In genomic region chr2:24360963-24361330, GRCh38 we compare ENCODE assay signal across 8 cellular contexts. TPM values are rescaled to one million over a fixed set of nuclear protein-coding genes. Genes with fewer than 3 reads are reported as not detected.
A peak's percentile ranks its signal among the peaks of the same experiment; 100 is the strongest.
DNase-seq lines count a peak whose midpoint lies in the region; ATAC-seq and TF ChIP-seq lines count a peak whose summit lies in the region.

No MANE protein-coding gene starts in this region.

- intact Hi-C loops in psoas muscle (cut with DNase I): loop anchor here in 1 of 2 donors (5.0 kb wide), 1 partner anchor 54 kb away; no protein-coding TSS in a partner anchor

- H2AFZ ChIP-seq in fibroblast of lung (ENCODE audit: low read length): peak overlapping the region; percentile 89

- ATAC-seq in psoas muscle (no peak), GM19328 (IDR thresholded peaks at IDR 0.05; ENCODE audit: unreplicated experiment) (no peak), GM18517 (IDR thresholded peaks at IDR 0.05; ENCODE audit: unreplicated experiment) (no peak)

- H3K36me3 ChIP-seq in ES-I3 (ENCODE audit: insufficient read depth, low read length) (no peaks in the 10 kb centered on the region), SJSA1 (peaks cover 10% of the 10 kb centered on the region), fibroblast of lung (ENCODE audit: control insufficient read depth, insufficient read depth, low read length) (no peaks in the 10 kb centered on the region), psoas muscle (ENCODE audit: insufficient read depth in 1 of 2, low read depth in 1 of 2) (no peaks in the 10 kb centered on the region)

- H4K20me1 ChIP-seq in fibroblast of lung (ENCODE audit: control insufficient read depth, extremely low read depth, insufficient read depth, low read length): no peaks in the 10 kb centered on the region

- H3K27ac ChIP-seq in SJSA1 (peak overlapping the region; percentile 75), fibroblast of lung (ENCODE audit: insufficient read depth, low read length) (peak overlapping the region; percentile 81), psoas muscle (peak overlapping the region; percentile 96)

- no peaks in the 10 kb centered on the region for H3K4me1 ChIP-seq in ES-I3 (ENCODE audit: insufficient read depth, low read length)
- peaks cover 15% of the 10 kb centered on the region for H3K4me1 ChIP-seq in SJSA1 (replicated peaks)
- H3K4me1 ChIP-seq in fibroblast of lung (ENCODE audit: control insufficient read depth, extremely low read depth, insufficient read depth, low read length): peaks cover 2% of the 10 kb centered on the region
- H3K4me1 ChIP-seq in psoas muscle: peaks cover 34% of the 10 kb centered on the region

- no peaks in the 10 kb centered on the region for H3K27me3 ChIP-seq in SJSA1 (replicated peaks)
- H3K27me3 ChIP-seq in fibroblast of lung (ENCODE audit: control insufficient read depth, insufficient read depth, low read length): no peaks in the 10 kb centered on the region
- no peaks in the 10 kb centered on the region for H3K27me3 ChIP-seq in psoas muscle (ENCODE audit: insufficient read depth in 3 of 3, low read length in 2 of 3)

- TF ChIP-seq CTCF in fibroblast of lung (conservative IDR thresholded peaks at IDR 0.05 in 1 of 2, IDR thresholded peaks at IDR 0.05 in 1 of 2; ENCODE audit: low read depth in 1 of 2, low read length in 2 of 2) (no peak), psoas muscle (IDR thresholded peaks at IDR 0.05) (no peak)

- no peak for DNase-seq in SJSA1 (ENCODE audit: low read depth in 1 of 2, low spot score in 2 of 2)
- no peak for DNase-seq in fibroblast of lung (ENCODE audit: low read depth in 2 of 2)
- DNase-seq in psoas muscle: no peak
- DNase-seq in NCI-H1092 (lab: John Stamatoyannopoulos, UW): no peak
- DNase-seq in central memory CD4-positive, alpha-beta T cell: no peak

- H3K79me2 ChIP-seq in fibroblast of lung (ENCODE audit: control insufficient read depth, insufficient read depth, low read length): peaks cover 21% of the 10 kb centered on the region

- peak overlapping the region; percentile 40 for H3K4me2 ChIP-seq in fibroblast of lung (ENCODE audit: extremely low read depth, insufficient read depth, low read length)

- H3K9ac ChIP-seq in ES-I3 (ENCODE audit: low read depth, low read length) (peak overlapping the region; percentile 88), fibroblast of lung (ENCODE audit: insufficient read depth, low read length) (no peak overlapping the region)

- peak overlapping the region; percentile 99 for H3K4me3 ChIP-seq in SJSA1
- peak overlapping the region; percentile 59 to 90 (median 86) for H3K4me3 ChIP-seq in fibroblast of lung (replicated peaks in 1 of 4; ENCODE audit: control extremely low read depth in 1 of 4, insufficient read depth in 1 of 4, low read depth in 3 of 4, low read length in 4 of 4)
- H3K4me3 ChIP-seq in psoas muscle: peak overlapping the region; percentile 91

- H3K9me3 ChIP-seq in ES-I3 (ENCODE audit: control insufficient read depth, insufficient read depth, low read length) (no peaks in the 10 kb centered on the region), SJSA1 (replicated peaks) (peaks cover 3% of the 10 kb centered on the region; the same call in 1 of the 2 replicates), fibroblast of lung (ENCODE audit: control insufficient read depth, insufficient read depth, low read depth, low read length) (no peaks in the 10 kb centered on the region), psoas muscle (no peaks in the 10 kb centered on the region)

- 87 to 91% (median 88%) methylated on average over 15 of the region's 15 CpGs for WGBS in psoas muscle, 3 donors

RNA-seq across cellular contexts. Expression of gene ITSN2, which starts 0.6 kb away (rescaled TPM):
- total RNA-seq in SJSA1 (2014; rRNA removed; shearing (Covaris generic)): 17.7 and 30.7 TPM in 2 replicates
- total RNA-seq in fibroblast of lung (33.9 and 43.4 TPM in 2 replicates), psoas muscle (10 to 100 TPM; 33.5 to 71.7 (median 39.9) TPM)
- polyA plus RNA-seq in fibroblast of lung (21.8 and 23.1 TPM in 2 replicates), psoas muscle (10 to 100 TPM; 12.2 to 15.0 (median 14.4) TPM)
- 14.0 and 15.6 TPM in 2 replicates for polyA plus RNA-seq in fibroblast of lung (2012)
- polyA minus RNA-seq in fibroblast of lung (ENCODE audit: low replicate concordance): 16.3 and 20.3 TPM in 2 replicates
